In the genomic region with DNA sequence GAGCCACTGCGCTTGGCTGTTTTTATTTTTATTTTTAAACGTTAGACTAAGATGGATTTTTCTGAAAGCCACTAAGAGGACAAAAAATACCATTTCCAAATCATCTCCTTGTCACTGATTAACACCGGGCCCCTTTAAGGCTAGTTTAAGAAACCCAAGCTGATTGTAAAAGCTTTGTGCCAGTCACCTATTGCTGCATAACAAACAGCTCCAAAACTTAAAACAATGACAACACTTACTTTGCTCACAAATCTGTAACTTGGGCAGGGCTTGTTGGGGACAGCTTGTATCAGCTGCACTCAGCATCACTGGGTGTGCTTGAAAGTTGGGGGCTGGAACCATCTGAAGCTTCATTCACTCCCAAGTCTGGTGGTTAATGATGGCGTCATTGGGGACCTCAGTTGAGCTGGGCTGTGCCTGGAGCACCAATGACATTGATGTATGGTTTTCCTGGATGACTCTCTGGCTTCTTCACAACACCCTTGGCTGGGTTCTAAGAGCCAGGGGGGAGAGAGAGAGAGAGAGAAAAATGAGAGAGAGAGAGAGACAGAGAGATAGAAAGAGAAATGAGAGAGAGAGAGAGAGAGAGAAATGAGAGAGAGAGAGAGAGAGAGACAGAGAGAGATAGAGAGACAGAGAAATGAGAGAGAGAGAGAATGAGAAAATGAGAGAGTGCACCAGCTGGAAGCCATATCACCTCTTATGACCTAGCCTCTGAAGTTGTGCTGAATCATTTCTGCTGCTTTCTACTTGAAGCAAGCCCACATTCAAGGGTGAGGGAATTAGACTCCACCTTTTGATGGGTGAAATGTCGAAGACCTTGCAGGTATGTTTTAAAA, we compare ENCODE assay signal across 17 cellular contexts. TPM values are rescaled to one million over a fixed set of nuclear protein-coding genes. Genes with fewer than 3 reads are reported as not detected.
DNase-seq lines count a peak whose midpoint lies in the region; ATAC-seq, FAIRE-seq and TF ChIP-seq lines count a peak whose summit lies in the region.
"Had no signal": no experiment of that assay in that cellular context is flagged by ENCODE, and none has a peak within 500 bp of the region (broad histone marks: within the 10 kb centered on the region; RNA-seq: fewer than 3 reads in every experiment).

No MANE protein-coding gene starts in this region.

- no peaks in the 10 kb centered on the region for H4K20me1 ChIP-seq in DOHH2 (ENCODE audit: control insufficient read depth, insufficient read depth, low read depth, low read length)

- no peaks in the 10 kb centered on the region for H3K9me2 ChIP-seq in DOHH2 (replicated peaks; ENCODE audit: control insufficient read depth, low read length)

- H3K36me3 ChIP-seq in DOHH2 (ENCODE audit: control insufficient read depth, low read length), result no peaks in the 10 kb centered on the region
- H3K36me3 ChIP-seq: MG63 had no signal

- no peaks in the 10 kb centered on the region for H3K79me2 ChIP-seq in DOHH2 (ENCODE audit: control insufficient read depth, low read length)

- no peak for ATAC-seq in HG03432 (IDR thresholded peaks at IDR 0.05; ENCODE audit: unreplicated experiment)

- DNase-seq in GM19239 (ENCODE audit: insufficient read length, low spot score) (no peak), RPMI7951 (ENCODE audit: low read depth) (peak; percentile 63), erythroblast (lab: John Stamatoyannopoulos, UW) (peak; percentile 82 to 83), T-helper 1 cell (no peak), globus pallidus (ENCODE audit: low spot score) (no peak)
- DNase-seq in stimulated activated CD4-positive, alpha-beta T cell treated with anti-CD3 and anti-CD28 coated beads, Interleukin-4, amount 100 ng/mL, for 4 hours, result no peak
- DNase-seq: C1 segment of cervical spinal cord, DMS79 treated with DMSO at 0.1 percent for 48 hours, HCEC 1CT, MG63, NCI-H187 treated with DMSO at 0.1 percent for 48 hours, NCI-H526 treated with DMSO at 0.1 percent for 48 hours, RPMI8226 had no signal

- H3K4me3 ChIP-seq in DOHH2 (ENCODE audit: low read length), result no peak overlapping the region
- H3K4me3 ChIP-seq: MG63 had no signal

- H3K4me1 ChIP-seq in DOHH2 (ENCODE audit: control insufficient read depth, low read length), result peaks cover 51% of the 10 kb centered on the region

- no peak for TF ChIP-seq CTCF in DOHH2 (IDR thresholded peaks at IDR 0.05; ENCODE audit: low read depth, low read length, poor library complexity, severe bottlenecking)

- H3F3A ChIP-seq in DOHH2 (ENCODE audit: control insufficient read depth, insufficient read depth), result 0 out of 2 replicates have a peak, but pooled peaks cover 7% of the 10 kb centered on the region

- TF ChIP-seq POLR2A in erythroblast (IDR thresholded peaks at IDR 0.05; ENCODE audit: low read length), result peak; percentile 31

- H3K27me3 ChIP-seq in DOHH2 (ENCODE audit: control insufficient read depth, low read length), result no peaks in the 10 kb centered on the region
- H3K27me3 ChIP-seq: MG63 had no signal

- no peak overlapping the region for H3K27ac ChIP-seq in DOHH2 (ENCODE audit: low read depth, low read length)
- H3K27ac ChIP-seq: KMS-11 had no signal

- H3K9me3 ChIP-seq in DOHH2 (ENCODE audit: control insufficient read depth, insufficient read depth, low read length), result no peaks in the 10 kb centered on the region

- H3K4me2 ChIP-seq in DOHH2 (ENCODE audit: low read length), result peak overlapping the region; percentile 39; the same call in 1 of the 2 replicates
- H3K4me2 ChIP-seq: KMS-11 had no signal

- peak; percentile 60 for FAIRE-seq in GM19239 (lab: Jason Lieb, UNC)
- FAIRE-seq: G401.6 had no signal

RNA-seq across cellular contexts. Expression of a gene that starts 26.0 kb away (rescaled TPM):
- total RNA-seq in RPMI7951 (2014; rRNA removed; shearing (Covaris generic)), result 51.3 and 60.2 TPM in 2 replicates

Comparison
In these comparisons a context has a peak if more than half of its experiments do, and no peak if none do; other contexts are left out.
1. DNase-seq: peak in RPMI7951 (single experiment) and erythroblast (2 of 2); none in GM19239 (single experiment), stimulated activated CD4-positive, alpha-beta T cell treated with anti-CD3 and anti-CD28 coated beads, Interleukin-4, amount 100 ng/mL, for 4 hours (0 of 2), T-helper 1 cell (0 of 5) and globus pallidus (single experiment).